In the genomic region with DNA sequence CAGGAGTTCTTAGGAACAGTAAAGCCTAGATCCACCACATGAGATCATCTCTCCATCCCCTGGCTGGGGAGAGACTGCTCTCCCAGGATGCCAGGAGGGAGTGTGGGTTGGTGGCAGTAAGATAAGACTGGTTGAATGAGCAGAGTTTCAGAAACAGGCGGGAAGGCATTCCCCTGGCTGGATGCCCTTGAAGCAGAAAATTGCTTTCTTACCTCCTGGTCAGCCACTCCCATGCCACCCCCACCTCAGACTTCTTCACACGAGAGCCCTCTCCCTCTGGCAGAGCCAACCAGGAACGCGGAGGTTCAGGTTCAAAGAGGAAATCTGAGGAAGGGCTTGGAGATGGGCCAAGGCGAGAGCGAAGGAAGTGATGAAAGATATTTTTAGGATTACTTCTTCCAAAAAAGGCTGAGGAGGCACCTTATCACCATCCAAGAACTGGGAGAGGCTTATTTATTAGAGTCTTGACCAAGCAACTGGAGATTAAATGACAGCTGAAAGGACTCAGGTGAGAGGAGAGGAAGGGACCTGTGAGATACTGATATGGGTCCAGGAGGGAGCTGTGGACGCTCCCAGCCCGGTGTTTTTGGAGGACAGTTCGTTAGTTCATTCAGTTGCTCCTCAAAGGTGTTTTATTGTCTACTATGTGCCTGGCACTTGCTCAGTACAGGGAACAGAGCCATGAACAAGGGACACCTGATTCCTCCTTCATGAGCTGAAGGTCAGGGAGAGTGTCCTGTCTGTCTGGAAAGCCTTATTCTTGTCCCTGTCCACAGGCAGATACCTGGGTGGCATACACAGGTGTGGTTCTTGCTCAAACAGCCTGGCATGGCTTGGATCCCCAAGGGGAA, we compare ENCODE assay signal across 15 cellular contexts. TPM values are rescaled to one million over a fixed set of nuclear protein-coding genes. Genes with fewer than 3 reads are reported as not detected.
DNase-seq lines count a peak whose midpoint lies in the region; ATAC-seq, FAIRE-seq and TF ChIP-seq lines count a peak whose summit lies in the region.
"Had no signal": no experiment of that assay in that cellular context is flagged by ENCODE, and none has a peak within 500 bp of the region (broad histone marks: within the 10 kb centered on the region; RNA-seq: fewer than 3 reads in every experiment).

No MANE protein-coding gene starts in this region.

- peak overlapping the region in 2 of 3 experiments; percentile 15 to 64 for H3K27ac Mint-ChIP-seq in nephron
- H3K27ac Mint-ChIP-seq: activated CD4-positive, alpha-beta memory T cell treated with anti-CD3 and anti-CD28 coated beads, Interleukin-2, amount 10 ng/mL, durations not matched to agents 7 days and 5 days; T-helper 17 cell had no signal

- DNase-seq in DMS153 (lab: John Stamatoyannopoulos, UW) (peak; percentile 75), NCI-H1092 (lab: John Stamatoyannopoulos, UW) (peak; percentile 34), amniotic epithelial cell (ENCODE audit: low read depth) (peak; percentile 79), H54 (ENCODE audit: insufficient read length, low spot score) (no peak), posterior cingulate gyrus (no peak)
- DNase-seq: activated CD4-positive, alpha-beta memory T cell treated with anti-CD3 and anti-CD28 coated beads, Interleukin-2, amount 10 ng/mL, durations not matched to agents 7 days and 5 days; CD4-positive, alpha-beta memory T cell; effector CD4-positive, alpha-beta T cell; NK-92 treated with Interleukin-12 subunit alpha and Interleukin-12 subunit beta, amount 100 ng/mL, for 24 hours; T-helper 17 cell; uterus had no signal

- TF ChIP-seq CTCF in nephron (IDR thresholded peaks at IDR 0.05; ENCODE audit: unreplicated experiment in 3 of 3) = no peak

- no peak overlapping the region for H3K4me3 Mint-ChIP-seq in nephron
- H3K4me3 Mint-ChIP-seq: activated CD4-positive, alpha-beta memory T cell treated with anti-CD3 and anti-CD28 coated beads, Interleukin-2, amount 10 ng/mL, durations not matched to agents 7 days and 5 days; CD4-positive, alpha-beta memory T cell; T-helper 17 cell had no signal

- H3K4me1 Mint-ChIP-seq in nephron = peaks cover 13% of the 10 kb centered on the region
- H3K4me1 Mint-ChIP-seq: CD4-positive, alpha-beta memory T cell had no signal

- no peak for FAIRE-seq in H54 (lab: Jason Lieb, UNC)

- ATAC-seq in esophagus mucosa = no peak
- ATAC-seq in HG03159 (IDR thresholded peaks at IDR 0.05; ENCODE audit: unreplicated experiment) = no peak

- intact Hi-C loops in posterior cingulate gyrus (cut with DNase I) = no loop called here

- H3K27me3 Mint-ChIP-seq in nephron (ENCODE audit: low read depth) = peaks cover 11% of the 10 kb centered on the region

- H3K36me3 Mint-ChIP-seq in nephron (ENCODE audit: low read depth) = no peaks in the 10 kb centered on the region
- H3K36me3 Mint-ChIP-seq: activated naive CD4-positive, alpha-beta T cell treated with anti-CD3 and anti-CD28 coated beads, Interleukin-2, amount 50 U/mL, for 72 hours; CD4-positive, alpha-beta memory T cell had no signal

- no peaks in the 10 kb centered on the region for H3K9me3 Mint-ChIP-seq in nephron
- H3K9me3 Mint-ChIP-seq: activated CD4-positive, alpha-beta memory T cell treated with anti-CD3 and anti-CD28 coated beads, Interleukin-2, amount 10 ng/mL, durations not matched to agents 7 days and 5 days; activated naive CD4-positive, alpha-beta T cell treated with anti-CD3 and anti-CD28 coated beads, Interleukin-2, amount 50 U/mL, for 72 hours; CD4-positive, alpha-beta memory T cell had no signal

- TF ChIP-seq POLR2A in H54 (IDR thresholded peaks at IDR 0.05; ENCODE audit: low read depth, low read length) = no peak

RNA-seq across cellular contexts. Expression of gene SLC26A9, which starts 18.9 kb away (rescaled TPM):
- 2.3 TPM for total RNA-seq in esophagus mucosa
- total RNA-seq: activated CD4-positive, alpha-beta memory T cell treated with anti-CD3 and anti-CD28 coated beads, Interleukin-2, amount 10 ng/mL, durations not matched to agents 7 days and 5 days; activated naive CD4-positive, alpha-beta T cell treated with anti-CD3 and anti-CD28 coated beads, Interleukin-2, amount 50 U/mL, for 72 hours; CD4-positive, alpha-beta memory T cell; T-helper 17 cell; uterus had no signal

RNA-seq across cellular contexts. Expression of gene RAB7B, which starts 41.0 kb away (rescaled TPM):
- 18.9 TPM for total RNA-seq in esophagus mucosa
- total RNA-seq: activated CD4-positive, alpha-beta memory T cell treated with anti-CD3 and anti-CD28 coated beads, Interleukin-2, amount 10 ng/mL, durations not matched to agents 7 days and 5 days; activated naive CD4-positive, alpha-beta T cell treated with anti-CD3 and anti-CD28 coated beads, Interleukin-2, amount 50 U/mL, for 72 hours had no signal

Comparison
In these comparisons a context has a peak if more than half of its experiments do, and no peak if none do; other contexts are left out.
1. DNase-seq: peak in DMS153 (single experiment), NCI-H1092 (single experiment) and amniotic epithelial cell (single experiment); none in H54 (single experiment) and posterior cingulate gyrus (0 of 10).